ENCODE assay signal across 15 cellular contexts in the genomic region with DNA sequence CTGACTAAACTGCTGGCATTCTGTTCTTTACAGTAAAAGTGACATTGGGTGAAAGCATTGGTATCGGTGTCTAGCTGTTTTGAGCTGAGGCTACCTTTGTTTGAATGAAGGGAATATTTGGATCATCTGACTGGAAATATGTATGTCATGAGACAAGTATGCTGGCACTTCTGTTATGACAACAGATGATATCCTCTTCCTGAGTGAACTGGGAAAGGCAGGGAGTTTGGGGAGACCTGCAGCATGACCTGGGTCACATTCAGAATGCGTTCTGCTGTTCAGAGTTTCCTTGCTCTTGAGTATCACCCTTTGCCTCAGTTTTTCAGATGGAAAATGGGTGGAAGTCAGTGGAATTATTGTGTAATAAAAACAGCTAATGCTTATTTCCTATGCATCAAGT.
A peak's percentile ranks its signal among the peaks of the same experiment; 100 is the strongest.
DNase-seq lines count a peak whose midpoint lies in the region; ATAC-seq, FAIRE-seq and TF ChIP-seq lines count a peak whose summit lies in the region.
"Had no signal": no experiment of that assay in that cellular context is flagged by ENCODE, and none has a peak within 500 bp of the region (broad histone marks: within the 10 kb centered on the region; RNA-seq: fewer than 3 reads in every experiment).

No MANE protein-coding gene starts in this region.

- TF ChIP-seq RAD21 in HepG2 (CRISPR knock-in tag; IDR thresholded peaks at IDR 0.05), result no peak

- H3K27ac ChIP-seq in HepG2 (ENCODE audit: extremely low read length, insufficient read depth, low read length) (no peak overlapping the region), right lobe of liver (no peak overlapping the region), SJSA1 (0 out of 2 replicates have a peak overlapping the region, but pooled peaks have one; percentile 23), gastroesophageal sphincter (peak overlapping the region in 2 of 4 donors; percentile 29 to 44)

- no peaks in the 10 kb centered on the region for H3K9me3 ChIP-seq in HepG2 (ENCODE audit: low read length)
- H3K9me3 ChIP-seq in right lobe of liver, result no peaks in the 10 kb centered on the region
- H3K9me3 ChIP-seq in SJSA1 (replicated peaks), result 0 out of 2 replicates have a peak, but pooled peaks cover 2% of the 10 kb centered on the region
- H3K9me3 ChIP-seq in gastroesophageal sphincter, result no peaks in the 10 kb centered on the region

- no peak overlapping the region for H3K4me3 ChIP-seq in HepG2 (replicated peaks in 1 of 3; ENCODE audit: insufficient read depth in 1 of 3, low read depth in 2 of 3, low read length in 3 of 3)
- H3K4me3 ChIP-seq in right lobe of liver, result no peak overlapping the region
- no peak overlapping the region for H3K4me3 ChIP-seq in SJSA1
- no peak overlapping the region for H3K4me3 ChIP-seq in gastroesophageal sphincter
- H3K4me3 ChIP-seq: A549 had no signal

- no peaks in the 10 kb centered on the region for H3K36me3 Mint-ChIP-seq in activated CD4-positive, alpha-beta memory T cell treated with anti-CD3 and anti-CD28 coated beads for 36 hours
- H3K36me3 Mint-ChIP-seq: CD4-positive, CD25-positive, alpha-beta regulatory T cell had no signal

- in situ Hi-C loops in HepG2 (cut with HindIII; ENCODE audit: extremely low pct_ligation_motif_present, low pct_unique_long_range_greater_than_20kb), result no loop called here

- no peak for TF ChIP-seq POLR2A in HepG2 (IDR thresholded peaks at IDR 0.05; ENCODE audit: insufficient read depth in 1 of 2, low read depth in 2 of 2, low read length in 2 of 2)
- TF ChIP-seq POLR2A in right lobe of liver (IDR thresholded peaks at IDR 0.05), result no peak
- TF ChIP-seq POLR2A in gastroesophageal sphincter (IDR thresholded peaks at IDR 0.05), result no peak

- H3K9me3 Mint-ChIP-seq in activated CD4-positive, alpha-beta memory T cell treated with anti-CD3 and anti-CD28 coated beads for 36 hours, result no peaks in the 10 kb centered on the region

- no peaks in the 10 kb centered on the region for H3K36me3 ChIP-seq in HepG2 (replicated peaks in 1 of 2; ENCODE audit: control insufficient read depth in 1 of 2, insufficient read depth in 2 of 2, low read length in 2 of 2)
- H3K36me3 ChIP-seq in right lobe of liver, result no peaks in the 10 kb centered on the region
- H3K36me3 ChIP-seq in SJSA1, result no peaks in the 10 kb centered on the region
- H3K36me3 ChIP-seq in gastroesophageal sphincter, result no peaks in the 10 kb centered on the region

- no peak for DNase-seq in HepG2 (ENCODE audit: low spot score)
- DNase-seq in right lobe of liver, result no peak
- DNase-seq in SJSA1 (ENCODE audit: low read depth in 1 of 2, low spot score in 2 of 2), result no peak
- no peak for DNase-seq in activated CD4-positive, alpha-beta memory T cell treated with anti-CD3 and anti-CD28 coated beads for 36 hours
- DNase-seq: CD4-positive, CD25-positive, alpha-beta regulatory T cell; KG1; NCI-H1105; NCI-H2029 treated with DMSO at 0.1 percent for 48 hours; NCI-H524 treated with DMSO at 0.1 percent for 48 hours; RPMI8226; SHP77 treated with DMSO at 0.1 percent for 48 hours had no signal

- no peak for TF ChIP-seq CTCF in HepG2 (CRISPR knock-in tag; IDR thresholded peaks at IDR 0.05)
- TF ChIP-seq CTCF in right lobe of liver (IDR thresholded peaks at IDR 0.05), result no peak
- no peak for TF ChIP-seq CTCF in gastroesophageal sphincter (IDR thresholded peaks at IDR 0.05)

- H3K79me2 ChIP-seq in HepG2 (ENCODE audit: insufficient read depth, low read length), result no peaks in the 10 kb centered on the region

- no peak overlapping the region for H2AFZ ChIP-seq in HepG2 (ENCODE audit: low read length)

- no peaks in the 10 kb centered on the region for H3K4me1 Mint-ChIP-seq in activated CD4-positive, alpha-beta memory T cell treated with anti-CD3 and anti-CD28 coated beads for 36 hours (ENCODE audit: low read depth)
- H3K4me1 Mint-ChIP-seq: CD4-positive, CD25-positive, alpha-beta regulatory T cell had no signal

- no peak for ATAC-seq in HepG2
- ATAC-seq in right lobe of liver, result no peak
- ATAC-seq in gastroesophageal sphincter, result peak; percentile 23
- no peak for ATAC-seq in HG03469 (IDR thresholded peaks at IDR 0.05; ENCODE audit: unreplicated experiment)
- ATAC-seq in HG02973 (IDR thresholded peaks at IDR 0.05; ENCODE audit: unreplicated experiment), result no peak

- 93% methylated on average over 2 of the region's 2 CpGs for WGBS in HepG2 (ENCODE audit: low lambda C conversion rate)
- 87% methylated on average over 2 of the region's 2 CpGs for WGBS in right lobe of liver (ENCODE audit: insufficient coverage, low coverage, low lambda C conversion rate, missing lambda C conversion rate)
- 79 to 81% methylated on average over 2 of the region's 2 CpGs for WGBS in gastroesophageal sphincter (ENCODE audit: low coverage in 1 of 2), 2 donors

- no peak overlapping the region for H3K4me2 ChIP-seq in HepG2 (ENCODE audit: low read depth, low read length)

- no peak overlapping the region for H3K4me3 Mint-ChIP-seq in activated CD4-positive, alpha-beta memory T cell treated with anti-CD3 and anti-CD28 coated beads for 36 hours
- H3K4me3 Mint-ChIP-seq: CD4-positive, CD25-positive, alpha-beta regulatory T cell had no signal

- H3K9ac ChIP-seq in HepG2 (ENCODE audit: insufficient read depth, low read depth, low read length), result no peak overlapping the region

- no peaks in the 10 kb centered on the region for H4K20me1 ChIP-seq in HepG2 (ENCODE audit: insufficient read depth, low read length)

- no peaks in the 10 kb centered on the region for H3K27me3 ChIP-seq in HepG2 (ENCODE audit: control insufficient read depth in 1 of 2, insufficient read depth in 2 of 2, low read length in 2 of 2)
- H3K27me3 ChIP-seq in right lobe of liver, result no peaks in the 10 kb centered on the region
- no peaks in the 10 kb centered on the region for H3K27me3 ChIP-seq in SJSA1 (replicated peaks)
- no peaks in the 10 kb centered on the region for H3K27me3 ChIP-seq in gastroesophageal sphincter

- peaks cover 3% of the 10 kb centered on the region for H3K27me3 Mint-ChIP-seq in activated CD4-positive, alpha-beta memory T cell treated with anti-CD3 and anti-CD28 coated beads for 36 hours
- H3K27me3 Mint-ChIP-seq: CD4-positive, CD25-positive, alpha-beta regulatory T cell had no signal

- H3K27ac Mint-ChIP-seq in activated CD4-positive, alpha-beta memory T cell treated with anti-CD3 and anti-CD28 coated beads for 36 hours, result no peak overlapping the region
- H3K27ac Mint-ChIP-seq: CD4-positive, CD25-positive, alpha-beta regulatory T cell had no signal

- no peak for FAIRE-seq in HepG2 (lab: Jason Lieb, UNC)

- H3K4me1 ChIP-seq in HepG2 (ENCODE audit: insufficient read depth, low read length) (peaks cover 11% of the 10 kb centered on the region), right lobe of liver (peaks cover 0 to 5% (median 0%) of the 10 kb centered on the region in 4 donors), SJSA1 (replicated peaks) (peaks cover 33% of the 10 kb centered on the region), gastroesophageal sphincter (peaks cover 0 to 30% (median 13%) of the 10 kb centered on the region in 3 donors)

- POLR2A ChIA-PET in HepG2 (lab: Yijun Ruan, JAX), result no interaction called here
- POLR2A ChIA-PET in activated CD4-positive, alpha-beta memory T cell treated with anti-CD3 and anti-CD28 coated beads for 36 hours (lab: Charles Lee), result no interaction called here

- no TSS peak for BruUV-seq in HepG2 (replicated peaks; lab: Mats Ljungman, UMichigan)

- CTCF ChIA-PET in HepG2 (lab: Yijun Ruan, JAX; ENCODE audit: low intra/inter-chr PET ratio, low total read pairs), result no interaction called here
- CTCF ChIA-PET in activated CD4-positive, alpha-beta memory T cell treated with anti-CD3 and anti-CD28 coated beads for 36 hours (lab: Charles Lee), result no interaction called here

- intact Hi-C loops in HepG2 (cut with micrococcal nuclease; ENCODE audit: unreplicated experiment), result no loop called here
- intact Hi-C loops in right lobe of liver (cut with DNase I), result no loop called here
- intact Hi-C loops in activated CD4-positive, alpha-beta memory T cell treated with anti-CD3 and anti-CD28 coated beads for 36 hours (cut with micrococcal nuclease), result no loop called here

- TF ChIP-seq EP300 in HepG2 (IDR thresholded peaks at IDR 0.05; ENCODE audit: low read depth in 2 of 2, low read length in 2 of 2) (no peak), HepG2 (CRISPR knock-in tag; IDR thresholded peaks at IDR 0.05; ENCODE audit: borderline replicate concordance) (no peak), gastroesophageal sphincter (IDR thresholded peaks at IDR 0.05) (no peak)

TF ChIP-seq in HepG2, 621 proteins besides CTCF, POLR2A, EP300 and RAD21:
- TF ChIP-seq BCL6 (CRISPR knock-in tag; IDR thresholded peaks at IDR 0.05) (no peak), ZNF629 (CRISPR knock-in tag; conservative IDR thresholded peaks at IDR 0.05) (peak; percentile 56), ZNF674 (CRISPR knock-in tag; IDR thresholded peaks at IDR 0.05; ENCODE audit: low read depth) (no peak)
- TF ChIP-seq, protein P1, sequence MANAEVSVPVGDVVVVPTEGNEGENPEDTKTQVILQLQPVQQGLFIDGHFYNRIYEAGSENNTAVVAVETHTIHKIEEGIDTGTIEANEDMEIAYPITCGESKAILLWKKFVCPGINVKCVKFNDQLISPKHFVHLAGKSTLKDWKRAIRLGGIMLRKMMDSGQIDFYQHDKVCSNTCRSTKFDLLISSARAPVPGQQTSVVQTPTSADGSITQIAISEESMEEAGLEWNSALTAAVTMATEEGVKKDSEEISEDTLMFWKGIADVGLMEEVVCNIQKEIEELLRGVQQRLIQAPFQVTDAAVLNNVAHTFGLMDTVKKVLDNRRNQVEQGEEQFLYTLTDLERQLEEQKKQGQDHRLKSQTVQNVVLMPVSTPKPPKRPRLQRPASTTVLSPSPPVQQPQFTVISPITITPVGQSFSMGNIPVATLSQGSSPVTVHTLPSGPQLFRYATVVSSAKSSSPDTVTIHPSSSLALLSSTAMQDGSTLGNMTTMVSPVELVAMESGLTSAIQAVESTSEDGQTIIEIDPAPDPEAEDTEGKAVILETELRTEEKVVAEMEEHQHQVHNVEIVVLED (CRISPR knock-in tag; IDR thresholded peaks at IDR 0.05; ENCODE audit: borderline replicate concordance), result no peak
